20 cellular contexts compared by ENCODE assay signal in the genomic region with DNA sequence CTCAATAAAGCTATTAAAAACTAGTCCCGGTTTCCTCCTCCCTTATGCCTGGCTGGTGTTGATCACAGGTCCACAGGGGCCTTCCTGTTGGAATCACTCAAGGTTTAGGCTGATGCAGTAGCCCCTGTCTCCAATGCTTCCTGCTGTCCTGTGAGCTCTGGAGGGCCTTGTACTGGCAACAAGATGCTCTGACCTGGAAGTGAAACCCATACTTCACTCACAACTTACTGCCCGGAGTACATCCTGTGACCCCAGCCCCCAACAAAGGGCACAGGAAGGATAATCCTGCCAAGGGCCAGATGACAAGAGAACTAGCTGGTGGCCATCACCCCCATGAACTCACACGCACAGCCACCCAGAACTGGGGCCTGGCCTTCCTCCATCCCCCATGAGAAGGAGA. TPM values are rescaled to one million over a fixed set of nuclear protein-coding genes. Genes with fewer than 3 reads are reported as not detected.
"Had no signal": no experiment of that assay in that cellular context is flagged by ENCODE, and none has a peak within 500 bp of the region (broad histone marks: within the 10 kb centered on the region; RNA-seq: fewer than 3 reads in every experiment).

No MANE protein-coding gene starts in this region.

- H3K27ac Mint-ChIP-seq: activated CD4-positive, alpha-beta memory T cell treated with anti-CD3 and anti-CD28 coated beads for 36 hours; activated CD4-positive, alpha-beta T cell treated with anti-CD3 and anti-CD28 coated beads, Interleukin-2, amount 10 ng/mL, durations not matched to agents 7 days and 5 days; activated naive CD8-positive, alpha-beta T cell treated with anti-CD3 and anti-CD28 coated beads, Interleukin-2, amount 10 ng/mL, durations not matched to agents 7 days and 5 days; activated T-cell treated with anti-CD3 and anti-CD28 coated beads, Interleukin-2, amount 50 U/mL, for 72 hours; activated T-helper 2 cell treated with anti-CD3 and anti-CD28 coated beads, Interferon-gamma antibody, Interleukin-2, Interleukin-4, amounts not matched to agents 10 μg/mL and 5 μg/mL and 100 μg/mL, durations not matched to agents 14 hours and 24 hours and 36 hours; T-helper 17 cell had no signal

- H3K9me3 Mint-ChIP-seq: activated CD4-positive, alpha-beta memory T cell treated with anti-CD3 and anti-CD28 coated beads for 36 hours; activated CD4-positive, alpha-beta T cell treated with anti-CD3 and anti-CD28 coated beads, Interleukin-2, amount 10 ng/mL, durations not matched to agents 7 days and 5 days; activated naive CD8-positive, alpha-beta T cell treated with anti-CD3 and anti-CD28 coated beads, Interleukin-2, amount 10 ng/mL, durations not matched to agents 7 days and 5 days; activated T-cell treated with anti-CD3 and anti-CD28 coated beads, Interleukin-2, amount 50 U/mL, for 72 hours; activated T-helper 2 cell treated with anti-CD3 and anti-CD28 coated beads, Interferon-gamma antibody, Interleukin-2, Interleukin-4, amounts not matched to agents 10 μg/mL and 5 μg/mL and 100 μg/mL, durations not matched to agents 14 hours and 24 hours and 36 hours had no signal

- H3K27me3 ChIP-seq: adrenal gland, MG63 had no signal

- H3K36me3 Mint-ChIP-seq: activated CD4-positive, alpha-beta memory T cell treated with anti-CD3 and anti-CD28 coated beads for 36 hours; activated naive CD8-positive, alpha-beta T cell treated with anti-CD3 and anti-CD28 coated beads, Interleukin-2, amount 10 ng/mL, durations not matched to agents 7 days and 5 days had no signal

- ATAC-seq: activated T-cell treated with anti-CD3 and anti-CD28 coated beads, Interleukin-2, amount 50 U/mL, for 72 hours; PC-3; T-helper 17 cell had no signal

- H3K36me3 ChIP-seq: adrenal gland, MG63 had no signal

- H3K9me3 ChIP-seq: adrenal gland, MG63 had no signal

- DNase-seq: activated CD4-positive, alpha-beta memory T cell treated with anti-CD3 and anti-CD28 coated beads for 36 hours; activated CD4-positive, alpha-beta T cell treated with anti-CD3 and anti-CD28 coated beads, Interleukin-2, amount 10 ng/mL, durations not matched to agents 7 days and 5 days; activated CD4-positive, CD25-positive, alpha-beta regulatory T cell; activated naive CD4-positive, alpha-beta T cell treated with anti-CD3 and anti-CD28 coated beads, Interleukin-2, amount 50 U/mL, for 16 hours; activated naive CD8-positive, alpha-beta T cell treated with anti-CD3 and anti-CD28 coated beads, Interleukin-2, amount 10 ng/mL, durations not matched to agents 7 days and 5 days; activated T-cell treated with anti-CD3 and anti-CD28 coated beads, Interleukin-2, amount 50 U/mL, for 72 hours; anterior cingulate cortex; central memory CD4-positive, alpha-beta T cell; MG63; NCI-H1105; NCI-H1436; NCI-H187; NCI-H2081; NCI-H510A treated with DMSO at 0.1 percent for 48 hours; PC-3; SHP77 treated with DMSO at 0.1 percent for 48 hours; T-helper 17 cell; T-helper 9 cell had no signal

- H3K4me3 Mint-ChIP-seq: activated CD4-positive, alpha-beta memory T cell treated with anti-CD3 and anti-CD28 coated beads for 36 hours; activated CD4-positive, alpha-beta T cell treated with anti-CD3 and anti-CD28 coated beads, Interleukin-2, amount 10 ng/mL, durations not matched to agents 7 days and 5 days; activated naive CD8-positive, alpha-beta T cell treated with anti-CD3 and anti-CD28 coated beads, Interleukin-2, amount 10 ng/mL, durations not matched to agents 7 days and 5 days; activated T-cell treated with anti-CD3 and anti-CD28 coated beads, Interleukin-2, amount 50 U/mL, for 72 hours; T-helper 17 cell had no signal

- H3K4me3 ChIP-seq: adrenal gland, MG63 had no signal

- H3K4me1 Mint-ChIP-seq: activated CD4-positive, alpha-beta T cell treated with anti-CD3 and anti-CD28 coated beads, Interleukin-2, amount 10 ng/mL, durations not matched to agents 7 days and 5 days; activated naive CD8-positive, alpha-beta T cell treated with anti-CD3 and anti-CD28 coated beads, Interleukin-2, amount 10 ng/mL, durations not matched to agents 7 days and 5 days had no signal

- H3K27me3 Mint-ChIP-seq: activated CD4-positive, alpha-beta T cell treated with anti-CD3 and anti-CD28 coated beads, Interleukin-2, amount 10 ng/mL, durations not matched to agents 7 days and 5 days had no signal

RNA-seq across cellular contexts. Expression of a gene that starts 50.3 kb away (rescaled TPM):
- total RNA-seq: activated naive CD8-positive, alpha-beta T cell treated with anti-CD3 and anti-CD28 coated beads, Interleukin-2, amount 10 ng/mL, durations not matched to agents 7 days and 5 days had no signal
